Comparison of ENCODE assay signal across 27 cellular contexts in the genomic region with DNA sequence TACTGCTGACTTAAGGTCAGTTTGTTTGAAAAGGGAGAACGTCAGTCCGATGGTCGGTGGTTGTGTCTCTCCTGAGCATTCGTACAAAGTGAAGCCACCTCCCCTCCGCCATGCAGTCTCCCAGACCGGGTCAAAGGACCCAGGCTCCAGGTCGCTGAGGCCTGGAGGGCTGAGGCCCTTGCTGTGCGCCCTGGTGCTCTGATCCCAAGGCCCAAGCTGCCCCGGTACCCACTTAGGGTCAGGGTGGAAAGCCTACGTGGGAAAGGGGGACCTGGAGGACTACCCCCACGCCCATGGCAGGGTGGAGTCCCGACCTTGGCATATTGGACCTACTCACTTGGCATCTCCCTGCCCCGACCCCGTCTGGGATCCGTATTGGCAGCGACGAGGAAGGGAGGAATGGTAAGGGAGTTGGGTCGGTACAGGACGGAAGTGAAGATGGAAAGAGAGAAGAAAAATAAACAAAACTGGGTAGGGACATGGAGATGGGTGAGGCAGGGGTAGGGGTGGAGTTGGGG. TPM values are rescaled to one million over a fixed set of nuclear protein-coding genes. Genes with fewer than 3 reads are reported as not detected.
DNase-seq lines count a peak whose midpoint lies in the region; ATAC-seq and TF ChIP-seq lines count a peak whose summit lies in the region.
"Had no signal": no experiment of that assay in that cellular context is flagged by ENCODE, and none has a peak within 500 bp of the region (broad histone marks: within the 10 kb centered on the region; RNA-seq: fewer than 3 reads in every experiment).

No MANE protein-coding gene starts in this region.

- peaks cover 49% of the 10 kb centered on the region for H3K4me1 ChIP-seq in HUES6 (ENCODE audit: control insufficient read depth, insufficient read depth, low read length)
- peaks cover 17% of the 10 kb centered on the region for H3K4me1 ChIP-seq in iPS-15b (ENCODE audit: control insufficient read depth, insufficient read depth, low read length)

- no peak overlapping the region for H3K4me3 Mint-ChIP-seq in progenitor cell of endocrine pancreas (ENCODE audit: low read depth)
- H3K4me3 Mint-ChIP-seq: activated CD4-positive, alpha-beta memory T cell treated with anti-CD3 and anti-CD28 coated beads, Interleukin-2, amount 10 ng/mL, durations not matched to agents 7 days and 5 days; activated naive CD8-positive, alpha-beta T cell treated with anti-CD3 and anti-CD28 coated beads, Interleukin-2, amount 10 ng/mL, durations not matched to agents 7 days and 5 days; activated T-helper 1 cell treated with anti-CD3 and anti-CD28 coated beads, Interleukin-12 subunit alpha, Interleukin-12 subunit beta, Interleukin-2, Interleukin-4 antibody, amounts not matched to agents 30 ng/mL and 10 ng/mL and 1 ng/mL, durations not matched to agents 14 hours and 24 hours and 36 hours had no signal

- H3K27me3 ChIP-seq in HUES6 (ENCODE audit: control insufficient read depth, insufficient read depth, low read length) (peaks cover 100% of the 10 kb centered on the region), iPS-15b (ENCODE audit: control insufficient read depth, insufficient read depth, low read length) (peaks cover 94% of the 10 kb centered on the region)

- H3K27ac Mint-ChIP-seq in progenitor cell of endocrine pancreas: peak overlapping the region; percentile 89
- H3K27ac Mint-ChIP-seq: activated CD4-positive, alpha-beta memory T cell treated with anti-CD3 and anti-CD28 coated beads, Interleukin-2, amount 10 ng/mL, durations not matched to agents 7 days and 5 days; activated naive CD8-positive, alpha-beta T cell treated with anti-CD3 and anti-CD28 coated beads, Interleukin-2, amount 10 ng/mL, durations not matched to agents 7 days and 5 days; activated T-helper 1 cell treated with anti-CD3 and anti-CD28 coated beads, Interleukin-12 subunit alpha, Interleukin-12 subunit beta, Interleukin-2, Interleukin-4 antibody, amounts not matched to agents 30 ng/mL and 10 ng/mL and 1 ng/mL, durations not matched to agents 14 hours and 24 hours and 36 hours; stimulated activated memory B cell treated with anti-CD40 and anti-IgM and Interleukin-4, amounts not matched to agents 10 μg/mL and 1 μg/mL and 100 μg/mL, for 72 hours had no signal

- ATAC-seq in HG03097 (IDR thresholded peaks at IDR 0.05; ENCODE audit: low FRiP score, unreplicated experiment) (no peak), HG03354 (IDR thresholded peaks at IDR 0.05; ENCODE audit: poor library complexity, severe bottlenecking, unreplicated experiment) (no peak)
- ATAC-seq: body of pancreas; left colon; stimulated activated memory B cell treated with anti-CD40 and anti-IgM and Interleukin-4, amounts not matched to agents 10 μg/mL and 1 μg/mL and 100 μg/mL, for 72 hours had no signal

- no peaks in the 10 kb centered on the region for H3K36me3 Mint-ChIP-seq in progenitor cell of endocrine pancreas (ENCODE audit: insufficient read depth)
- H3K36me3 Mint-ChIP-seq: stimulated activated memory B cell treated with anti-CD40 and anti-IgM and Interleukin-4, amounts not matched to agents 10 μg/mL and 1 μg/mL and 100 μg/mL, for 72 hours had no signal

- H3K4me3 ChIP-seq in HUES6 (ENCODE audit: low read depth, low read length) (peak overlapping the region; percentile 43), iPS-15b (ENCODE audit: low read depth, low read length) (peak overlapping the region; percentile 43)
- H3K4me3 ChIP-seq: body of pancreas, tibial artery had no signal

- no peaks in the 10 kb centered on the region for H3K9me3 Mint-ChIP-seq in progenitor cell of endocrine pancreas (ENCODE audit: low read depth)
- H3K9me3 Mint-ChIP-seq: activated CD4-positive, alpha-beta memory T cell treated with anti-CD3 and anti-CD28 coated beads, Interleukin-2, amount 10 ng/mL, durations not matched to agents 7 days and 5 days; activated naive CD8-positive, alpha-beta T cell treated with anti-CD3 and anti-CD28 coated beads, Interleukin-2, amount 10 ng/mL, durations not matched to agents 7 days and 5 days; activated T-helper 1 cell treated with anti-CD3 and anti-CD28 coated beads, Interleukin-12 subunit alpha, Interleukin-12 subunit beta, Interleukin-2, Interleukin-4 antibody, amounts not matched to agents 30 ng/mL and 10 ng/mL and 1 ng/mL, durations not matched to agents 14 hours and 24 hours and 36 hours; stimulated activated memory B cell treated with anti-CD40 and anti-IgM and Interleukin-4, amounts not matched to agents 10 μg/mL and 1 μg/mL and 100 μg/mL, for 72 hours had no signal

- peaks cover 5% of the 10 kb centered on the region for H3K4me1 Mint-ChIP-seq in progenitor cell of endocrine pancreas (ENCODE audit: low read depth)

- no peak overlapping the region for H3K9ac ChIP-seq in HUES6 (ENCODE audit: low read length)
- H3K9ac ChIP-seq in iPS-15b (ENCODE audit: low read depth, low read length): no peak overlapping the region

- H3K27me3 Mint-ChIP-seq in progenitor cell of endocrine pancreas: peaks cover 86% of the 10 kb centered on the region

- TF ChIP-seq CTCF in progenitor cell of endocrine pancreas (IDR thresholded peaks at IDR 0.05; ENCODE audit: unreplicated experiment): no peak

- H3K36me3 ChIP-seq in HUES6 (ENCODE audit: control insufficient read depth, insufficient read depth, low read length) (no peaks in the 10 kb centered on the region), iPS-15b (ENCODE audit: control insufficient read depth, insufficient read depth, low read length) (no peaks in the 10 kb centered on the region)
- H3K36me3 ChIP-seq: tibial artery had no signal

- H3K9me3 ChIP-seq in HUES6 (ENCODE audit: control insufficient read depth, insufficient read depth, low read depth, low read length): no peaks in the 10 kb centered on the region
- H3K9me3 ChIP-seq in iPS-15b (ENCODE audit: control insufficient read depth, insufficient read depth, low read length): no peaks in the 10 kb centered on the region
- H3K9me3 ChIP-seq: body of pancreas, tibial artery had no signal

- DNase-seq in DMS53 (lab: John Stamatoyannopoulos, UW) (peak; percentile 35), DMS53 treated with DMSO at 0.1 percent for 48 hours (lab: John Stamatoyannopoulos, UW; ENCODE audit: unreplicated experiment) (no peak), progenitor cell of endocrine pancreas (ENCODE audit: low spot score, unreplicated experiment) (no peak), AG08396 (ENCODE audit: low spot score) (no peak)
- DNase-seq: activated CD4-positive, alpha-beta memory T cell treated with anti-CD3 and anti-CD28 coated beads, Interleukin-2, amount 10 ng/mL, durations not matched to agents 7 days and 5 days; activated naive CD8-positive, alpha-beta T cell treated with anti-CD3 and anti-CD28 coated beads, Interleukin-2, amount 10 ng/mL, durations not matched to agents 7 days and 5 days; body of pancreas; left colon; MM.1S; NCI-H187; NCI-H2227 treated with DMSO at 0.1 percent for 48 hours; NCI-H774; OCI-M1; Right ventricle myocardium superior; T-helper 1 cell had no signal

- no peak overlapping the region for H3K27ac ChIP-seq in HUES6 (ENCODE audit: low read depth, low read length)
- H3K27ac ChIP-seq: 22Rv1, body of pancreas, coronary artery, HL-60, tibial artery, VCaP had no signal

RNA-seq across cellular contexts. Expression of gene SIX3, which starts 8.0 kb away (rescaled TPM):
- not detected in 2 replicates for total RNA-seq in progenitor cell of endocrine pancreas
- total RNA-seq: activated naive CD8-positive, alpha-beta T cell treated with anti-CD3 and anti-CD28 coated beads, Interleukin-2, amount 10 ng/mL, durations not matched to agents 7 days and 5 days; activated T-helper 1 cell treated with anti-CD3 and anti-CD28 coated beads, Interleukin-12 subunit alpha, Interleukin-12 subunit beta, Interleukin-2, Interleukin-4 antibody, amounts not matched to agents 30 ng/mL and 10 ng/mL and 1 ng/mL, durations not matched to agents 14 hours and 24 hours and 36 hours; G401; left colon; Right ventricle myocardium superior had no signal
